In genomic region chr2:121074322-121074932, GRCh38 we compare ENCODE assay signal across 1 cellular context.
A peak's percentile ranks its signal among the peaks of the same experiment; 100 is the strongest.
TF ChIP-seq lines count a peak whose summit lies in the region.

No MANE protein-coding gene starts in this region.

TF ChIP-seq in K562, 482 proteins besides CTCF, POLR2A, EP300 and RAD21 (continued from another document):
- TF ChIP-seq FOSL1 (tag; conservative IDR thresholded peaks at IDR 0.05) (no peak), PHF8 (IDR thresholded peaks at IDR 0.05; ENCODE audit: borderline replicate concordance, low read length) (no peak), TCF3 (CRISPR knock-in tag; IDR thresholded peaks at IDR 0.05) (no peak), ARID1B (IDR thresholded peaks at IDR 0.05) (no peak), ZNF239 (CRISPR knock-in tag; IDR thresholded peaks at IDR 0.05) (no peak), ZNF512 (tag; IDR thresholded peaks at IDR 0.05) (no peak), MEF2A (IDR thresholded peaks at IDR 0.05; ENCODE audit: control insufficient read depth, low read depth, low read length) (no peak), PYGO2 (tag; IDR thresholded peaks at IDR 0.05) (no peak), TCF15 (CRISPR knock-in tag; IDR thresholded peaks at IDR 0.05) (no peak), NRF1 (conservative IDR thresholded peaks at IDR 0.05 in 1 of 2, IDR thresholded peaks at IDR 0.05 in 1 of 2) (0 out of 4 replicates have a peak, but pooled peaks of 1 of the 2 experiments have one; percentile 4), ZBTB17 (CRISPR knock-in tag; IDR thresholded peaks at IDR 0.05) (no peak), TEAD1 (CRISPR knock-in tag; IDR thresholded peaks at IDR 0.05) (no peak), YY1 (IDR thresholded peaks at IDR 0.05; ENCODE audit: borderline replicate concordance in 1 of 3, control insufficient read depth in 1 of 3, extremely low read depth in 1 of 3, insufficient read depth in 3 of 3, insufficient read length in 1 of 3, insufficient replicate concordance in 2 of 3, low read depth in 1 of 3, low read length in 2 of 3) (no peak)
- TF ChIP-seq, protein P1, sequence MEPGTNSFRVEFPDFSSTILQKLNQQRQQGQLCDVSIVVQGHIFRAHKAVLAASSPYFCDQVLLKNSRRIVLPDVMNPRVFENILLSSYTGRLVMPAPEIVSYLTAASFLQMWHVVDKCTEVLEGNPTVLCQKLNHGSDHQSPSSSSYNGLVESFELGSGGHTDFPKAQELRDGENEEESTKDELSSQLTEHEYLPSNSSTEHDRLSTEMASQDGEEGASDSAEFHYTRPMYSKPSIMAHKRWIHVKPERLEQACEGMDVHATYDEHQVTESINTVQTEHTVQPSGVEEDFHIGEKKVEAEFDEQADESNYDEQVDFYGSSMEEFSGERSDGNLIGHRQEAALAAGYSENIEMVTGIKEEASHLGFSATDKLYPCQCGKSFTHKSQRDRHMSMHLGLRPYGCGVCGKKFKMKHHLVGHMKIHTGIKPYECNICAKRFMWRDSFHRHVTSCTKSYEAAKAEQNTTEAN (CRISPR knock-in tag; IDR thresholded peaks at IDR 0.05): no peak
